ENCODE assay signal across 8 cellular contexts in the genomic region with DNA sequence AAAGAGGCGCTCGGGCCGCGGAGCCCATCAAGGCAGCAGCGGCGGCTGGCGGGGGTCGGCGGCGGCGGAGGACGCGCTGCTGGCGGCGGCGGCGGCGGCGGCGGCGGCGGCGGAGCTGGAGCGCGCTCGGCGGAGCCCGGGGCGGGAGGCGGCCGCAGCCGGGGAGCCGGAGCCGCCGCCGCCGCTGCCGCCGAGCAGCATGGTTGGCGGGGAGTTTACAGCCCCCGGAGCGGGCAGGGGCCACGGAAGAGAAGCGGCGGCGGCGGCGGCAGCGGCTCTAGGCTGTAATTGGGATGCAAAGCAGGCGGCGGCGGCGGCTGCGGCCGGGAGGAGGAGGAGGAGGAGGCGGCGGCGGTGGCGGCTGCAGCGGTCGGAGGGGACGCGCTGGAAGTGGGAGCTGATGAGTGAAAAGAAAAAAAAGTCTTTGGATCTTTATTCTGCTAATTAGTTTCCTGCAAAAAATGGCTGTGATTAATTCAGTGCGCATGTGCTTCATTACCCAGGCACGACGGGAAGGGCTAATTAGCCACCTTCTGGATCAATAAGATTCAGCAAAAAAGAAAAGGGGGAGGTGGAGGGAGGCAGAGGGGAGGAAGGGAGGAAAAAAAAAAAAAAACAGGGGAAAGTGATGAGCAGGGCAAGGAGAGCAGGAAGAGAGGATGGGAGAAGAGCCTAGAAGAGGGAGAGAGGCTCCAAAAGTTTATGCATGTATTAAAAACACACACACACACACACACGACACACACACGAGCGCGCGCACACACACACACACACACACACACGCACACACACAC. TPM values are rescaled to one million over a fixed set of nuclear protein-coding genes. Genes with fewer than 3 reads are reported as not detected.
A peak's percentile ranks its signal among the peaks of the same experiment; 100 is the strongest.
DNase-seq lines count a peak whose midpoint lies in the region; ATAC-seq and TF ChIP-seq lines count a peak whose summit lies in the region.

No MANE protein-coding gene starts in this region.

- no peak for TF ChIP-seq POLR2A in vagina (IDR thresholded peaks at IDR 0.05)

- DNase-seq in Caki2 (ENCODE audit: low read depth) (peak; percentile 83), RPMI8226 (peak; percentile 31), vagina (ENCODE audit: extremely low spot score in 2 of 2) (no peak), activated gamma-delta T cell treated with Interleukin-2 at 50 U/mL for 16 hours (no peak)

- peak; percentile 26 for ATAC-seq in GM19328 (IDR thresholded peaks at IDR 0.05; ENCODE audit: unreplicated experiment)
- ATAC-seq in HG03460 (IDR thresholded peaks at IDR 0.05; ENCODE audit: unreplicated experiment), result peak; percentile 38

- intact Hi-C loops in vagina (cut with DNase I), result no loop called here

- no peaks in the 10 kb centered on the region for H3K36me3 ChIP-seq in ectodermal cell (ENCODE audit: control insufficient read depth, insufficient read depth, low read length)
- H3K36me3 ChIP-seq in vagina, result no peaks in the 10 kb centered on the region

- H3K4me1 ChIP-seq in ectodermal cell (ENCODE audit: control insufficient read depth, insufficient read depth, low read length), result peaks cover 78% of the 10 kb centered on the region
- peaks cover 64% of the 10 kb centered on the region for H3K4me1 ChIP-seq in mononuclear cell (ENCODE audit: insufficient read depth, low read length)
- H3K4me1 ChIP-seq in vagina, result peaks cover 32% of the 10 kb centered on the region

- in situ Hi-C loops in Caki2 (cut with HindIII; ENCODE audit: low pct_unique_long_range_greater_than_20kb, low sequenced_read_pairs), result no loop called here

- peaks cover 88% of the 10 kb centered on the region for H3K27me3 ChIP-seq in ectodermal cell (ENCODE audit: control insufficient read depth, insufficient read depth, low read length, poor library complexity, severe bottlenecking)
- peaks cover 64% of the 10 kb centered on the region for H3K27me3 ChIP-seq in mononuclear cell (ENCODE audit: insufficient read depth, low read length)
- no peaks in the 10 kb centered on the region for H3K27me3 ChIP-seq in vagina

- WGBS in ectodermal cell, 2 experiments, result 1% methylated on average over 72 of the region's 72 CpGs

- H3K4me3 ChIP-seq in ectodermal cell (ENCODE audit: insufficient read depth, low read depth, low read length), result peak overlapping the region; percentile 56
- H3K4me3 ChIP-seq in mononuclear cell (ENCODE audit: low read length), result peak overlapping the region; percentile 53
- peak overlapping the region; percentile 54 to 76 for H3K4me3 ChIP-seq in vagina

- H3K9me3 ChIP-seq in ectodermal cell (ENCODE audit: control insufficient read depth, low read length), result no peaks in the 10 kb centered on the region
- H3K9me3 ChIP-seq in mononuclear cell (ENCODE audit: low read depth, low read length), result no peaks in the 10 kb centered on the region
- no peaks in the 10 kb centered on the region for H3K9me3 ChIP-seq in vagina

- no peak for TF ChIP-seq CTCF in vagina (IDR thresholded peaks at IDR 0.05)

- no peak overlapping the region for H3K27ac ChIP-seq in ectodermal cell (ENCODE audit: insufficient read depth, low read depth, low read length, poor library complexity, severe bottlenecking)
- peak overlapping the region; percentile 93 for H3K27ac ChIP-seq in vagina

RNA-seq across cellular contexts. Expression of a gene that starts 10.9 kb away (rescaled TPM):
- 1.3 and 1.6 TPM in 2 replicates for total RNA-seq in Caki2 (2014; rRNA removed; shearing (Covaris generic); ENCODE audit: low replicate concordance)
- 3.7 TPM for polyA plus RNA-seq in ectodermal cell (2013, experiment 1 of 4)
- polyA plus RNA-seq in ectodermal cell (2013, experiment 2 of 4), result 5.3 TPM
- polyA plus RNA-seq in ectodermal cell (2013, experiment 3 of 4), result 3.8 TPM
- 5.5 TPM for polyA plus RNA-seq in ectodermal cell (2013, experiment 4 of 4)
- 2.6 TPM for total RNA-seq in mononuclear cell
- 28.0 TPM for total RNA-seq in vagina

Comparison
In these comparisons a context has a peak if more than half of its experiments do, and no peak if none do; other contexts are left out.
1. DNase-seq: peak in Caki2 (single experiment) and RPMI8226 (single experiment); none in vagina (0 of 2) and activated gamma-delta T cell treated with Interleukin-2 at 50 U/mL for 16 hours (single experiment).
2. Peak in every context shown above with its lines, with median percentiles within 50 percentile points of each other: H3K4me3 ChIP-seq.